Comparison of ENCODE assay signal across 1 cellular context in genomic region chr22:41885576-41885975, GRCh38.
TF ChIP-seq lines count a peak whose summit lies in the region.

No MANE protein-coding gene starts in this region.

TF ChIP-seq in A549, 52 proteins besides CTCF, POLR2A, EP300 and RAD21:
- TF ChIP-seq ZFP36 (IDR thresholded peaks at IDR 0.05; ENCODE audit: borderline replicate concordance, partially characterized antibody) (peak; percentile 5), HEYL (CRISPR knock-in tag; IDR thresholded peaks at IDR 0.05) (no peak)
